ENCODE assay signal across 34 cellular contexts in the genomic region with DNA sequence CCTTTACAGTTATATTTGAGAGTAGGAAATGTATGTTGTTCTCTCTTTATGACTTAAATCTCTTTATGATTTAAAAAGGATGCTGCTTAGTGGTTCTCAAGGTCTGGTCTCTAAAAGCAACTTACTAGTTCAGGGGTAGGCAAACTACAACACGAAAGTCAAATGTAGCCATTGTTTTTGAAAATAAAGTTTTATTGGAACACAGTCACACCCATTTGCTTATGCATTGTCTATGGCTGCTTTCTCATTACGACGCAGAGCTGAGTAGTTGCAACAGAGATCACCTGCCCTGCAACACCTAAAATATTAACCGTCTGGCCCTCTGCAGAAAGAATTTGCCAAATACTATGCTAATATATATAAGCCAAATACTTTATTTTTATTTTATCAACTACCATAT.
"Had no signal": no experiment of that assay in that cellular context is flagged by ENCODE, and none has a peak within 500 bp of the region (broad histone marks: within the 10 kb centered on the region; RNA-seq: fewer than 3 reads in every experiment).

No MANE protein-coding gene starts in this region.

- H3K9me3 ChIP-seq: MG63 had no signal

- DNase-seq: Kasumi-1, MG63, MM.1S, MV-4-11, NCI-H1048, NCI-H1092, NCI-H1092 treated with DMSO at 0.1 percent for 48 hours, NCI-H1105, NCI-H1105 treated with DMSO at 0.1 percent for 48 hours, NCI-H1417 treated with DMSO at 0.1 percent for 48 hours, NCI-H1436, NCI-H1436 treated with DMSO at 0.1 percent for 48 hours, NCI-H146, NCI-H1694, NCI-H1694 treated with DMSO at 0.1 percent for 48 hours, NCI-H187, NCI-H187 treated with DMSO at 0.1 percent for 48 hours, NCI-H1930, NCI-H2029, NCI-H2029 treated with DMSO at 0.1 percent for 48 hours, NCI-H2081, NCI-H2081 treated with DMSO at 0.1 percent for 48 hours, NCI-H2107, NCI-H2171, NCI-H2171 treated with DMSO at 0.1 percent for 48 hours, NCI-H2227 treated with DMSO at 0.1 percent for 48 hours, NCI-H226, NCI-H345, NCI-H446, NCI-H446 treated with DMSO at 0.1 percent for 48 hours, NCI-H510A, NCI-H510A treated with DMSO at 0.1 percent for 48 hours, NCI-H524, NCI-H524 treated with DMSO at 0.1 percent for 48 hours had no signal

- H3K4me3 ChIP-seq: MG63 had no signal

- H3K27me3 ChIP-seq: MG63 had no signal
